In genomic region chr11:112627588-112628045, GRCh38 we compare ENCODE assay signal across 1 cellular context.
TF ChIP-seq lines count a peak whose summit lies in the region.

No MANE protein-coding gene starts in this region.

TF ChIP-seq in HepG2, 621 proteins besides CTCF, POLR2A, EP300 and RAD21 (continued from another document):
- no peak for TF ChIP-seq ZNF318 (CRISPR knock-in tag; IDR thresholded peaks at IDR 0.05)
- TF ChIP-seq RFXAP (CRISPR knock-in tag; IDR thresholded peaks at IDR 0.05; ENCODE audit: borderline replicate concordance): no peak
- no peak for TF ChIP-seq SAFB2 (CRISPR knock-in tag; IDR thresholded peaks at IDR 0.05; ENCODE audit: borderline replicate concordance, low read depth)
- TF ChIP-seq REXO4 (CRISPR knock-in tag; IDR thresholded peaks at IDR 0.05; ENCODE audit: borderline replicate concordance): no peak
- no peak for TF ChIP-seq PBX2 (CRISPR knock-in tag; IDR thresholded peaks at IDR 0.05)
- TF ChIP-seq ZMAT3 (CRISPR knock-in tag; conservative IDR thresholded peaks at IDR 0.05): no peak
- no peak for TF ChIP-seq ZNF589 (CRISPR knock-in tag; conservative IDR thresholded peaks at IDR 0.05)
- no peak for TF ChIP-seq ZNF766 (CRISPR knock-in tag; IDR thresholded peaks at IDR 0.05; ENCODE audit: borderline replicate concordance)
- TF ChIP-seq SMARCE1 (IDR thresholded peaks at IDR 0.05; ENCODE audit: borderline replicate concordance): no peak
- no peak for TF ChIP-seq ZBTB10 (CRISPR knock-in tag; IDR thresholded peaks at IDR 0.05; ENCODE audit: borderline replicate concordance)
- TF ChIP-seq ZNF432 (CRISPR knock-in tag; IDR thresholded peaks at IDR 0.05; ENCODE audit: borderline replicate concordance): no peak
- TF ChIP-seq ZNF607 (CRISPR knock-in tag; IDR thresholded peaks at IDR 0.05; ENCODE audit: borderline replicate concordance): no peak
